Comparison of ENCODE assay signal across 10 cellular contexts in the genomic region with DNA sequence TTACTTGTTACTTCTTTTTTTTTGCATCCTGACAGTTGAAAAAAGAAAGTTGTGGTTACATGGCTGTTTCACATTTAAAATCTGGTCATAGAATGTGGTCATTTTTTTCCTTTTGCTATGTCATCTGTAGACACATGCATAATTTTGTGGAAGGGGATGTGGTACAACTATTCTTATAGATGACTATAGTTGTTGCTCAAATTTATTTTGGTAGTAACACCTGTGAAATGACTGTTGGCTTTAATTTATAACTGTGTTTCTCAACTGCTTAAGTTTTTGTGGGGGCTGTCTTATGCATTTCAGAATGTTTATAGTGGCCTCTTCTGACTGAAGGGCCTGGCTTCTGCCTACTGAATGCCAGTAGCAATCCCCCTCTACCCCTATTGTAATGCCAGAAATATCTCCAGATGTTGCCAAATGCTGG.
A peak's percentile ranks its signal among the peaks of the same experiment; 100 is the strongest.
DNase-seq lines count a peak whose midpoint lies in the region; ATAC-seq lines count a peak whose summit lies in the region.
"Had no signal": no experiment of that assay in that cellular context is flagged by ENCODE, and none has a peak within 500 bp of the region (broad histone marks: within the 10 kb centered on the region; RNA-seq: fewer than 3 reads in every experiment).

No MANE protein-coding gene starts in this region.

- H3K4me3 ChIP-seq in mesendoderm (ENCODE audit: low read length): no peak overlapping the region
- H3K4me3 ChIP-seq in GM23248: no peak overlapping the region
- H3K4me3 ChIP-seq: heart left ventricle, skin epidermis had no signal

- in situ Hi-C loops in GM23248 (cut with MboI): no loop called here

- no peaks in the 10 kb centered on the region for H4K20me1 ChIP-seq in GM23248 (ENCODE audit: insufficient read depth)

- H3K27ac ChIP-seq in mesendoderm (ENCODE audit: low read depth, low read length) (no peak overlapping the region), GM23248 (no peak overlapping the region)
- H3K27ac ChIP-seq: heart left ventricle, skin epidermis had no signal

- H3K79me2 ChIP-seq in mesendoderm (ENCODE audit: control insufficient read depth, insufficient read depth, low read length): no peaks in the 10 kb centered on the region
- no peaks in the 10 kb centered on the region for H3K79me2 ChIP-seq in GM23248 (ENCODE audit: insufficient read depth)

- H3K18ac ChIP-seq in mesendoderm (ENCODE audit: low read length): no peak overlapping the region

- H3K36me3 ChIP-seq in mesendoderm (ENCODE audit: control insufficient read depth, insufficient read depth, low read length) (peaks cover 5% of the 10 kb centered on the region), GM23248 (ENCODE audit: low read depth) (peaks cover 13% of the 10 kb centered on the region)

- H2BK5ac ChIP-seq in mesendoderm (ENCODE audit: low read length): no peak overlapping the region

- H4K8ac ChIP-seq in mesendoderm (ENCODE audit: low read depth, low read length): no peak overlapping the region

- H3K9ac ChIP-seq in mesendoderm (ENCODE audit: low read length): no peak overlapping the region
- H3K9ac ChIP-seq in GM23248: no peak overlapping the region

- H3K23ac ChIP-seq in mesendoderm (ENCODE audit: low read length): no peak overlapping the region

- no peaks in the 10 kb centered on the region for H3K9me2 ChIP-seq in GM23248 (ENCODE audit: insufficient read depth)

- intact Hi-C loops in sciatic nerve (cut with DNase I): no loop called here

- no peaks in the 10 kb centered on the region for H3K79me1 ChIP-seq in mesendoderm (ENCODE audit: low read length)

- no peaks in the 10 kb centered on the region for H3K9me3 ChIP-seq in GM23248 (ENCODE audit: low read depth)
- H3K9me3 ChIP-seq: heart left ventricle had no signal

- no peaks in the 10 kb centered on the region for H3F3A ChIP-seq in GM23248 (ENCODE audit: insufficient read depth)

- H2AK5ac ChIP-seq in mesendoderm (ENCODE audit: low read length): no peak overlapping the region

- peak; percentile 97 for ATAC-seq in GM19023 (IDR thresholded peaks at IDR 0.05; ENCODE audit: unreplicated experiment)
- ATAC-seq in HG02973 (IDR thresholded peaks at IDR 0.05; ENCODE audit: unreplicated experiment): peak; percentile 95
- ATAC-seq in sciatic nerve: no peak
- ATAC-seq: heart left ventricle had no signal

- no peak overlapping the region for H2BK120ac ChIP-seq in mesendoderm (ENCODE audit: low read depth, low read length)

- H4K5ac ChIP-seq in mesendoderm (ENCODE audit: low read length): no peak overlapping the region

- H3K4me1 ChIP-seq in mesendoderm (ENCODE audit: control insufficient read depth, low read depth, low read length): no peaks in the 10 kb centered on the region
- no peaks in the 10 kb centered on the region for H3K4me1 ChIP-seq in GM23248 (ENCODE audit: insufficient read depth)

- H3K27me3 ChIP-seq in mesendoderm (ENCODE audit: insufficient read depth, low read length, poor library complexity) (no peaks in the 10 kb centered on the region), GM23248 (replicated peaks; ENCODE audit: insufficient read depth) (no peaks in the 10 kb centered on the region)
- H3K27me3 ChIP-seq: heart left ventricle had no signal

- no peak overlapping the region for H2AFZ ChIP-seq in GM23248

- no peak overlapping the region for H3K4ac ChIP-seq in mesendoderm (ENCODE audit: low read depth, low read length)

- H2BK15ac ChIP-seq in mesendoderm (replicated peaks; ENCODE audit: low read depth): no peak overlapping the region

- DNase-seq in AML-193 (lab: John Stamatoyannopoulos, UW): peak; percentile 90 to 91
- peak; percentile 93 for DNase-seq in NOMO-1 treated with dmso at 0.1 percent for 144 hours (lab: John Stamatoyannopoulos, UW; ENCODE audit: unreplicated experiment)
- no peak for DNase-seq in mesendoderm
- DNase-seq in globus pallidus (ENCODE audit: low spot score): no peak
- no peak for DNase-seq in sciatic nerve (ENCODE audit: low spot score)
- DNase-seq in GM23248: no peak
- DNase-seq: heart left ventricle had no signal

- no peak overlapping the region for H3K56ac ChIP-seq in mesendoderm (ENCODE audit: low read length)

- H3K4me2 ChIP-seq in mesendoderm (ENCODE audit: low read length) (no peak overlapping the region), GM23248 (ENCODE audit: unreplicated experiment) (no peak overlapping the region)

Comparison
In these comparisons a context has a peak if more than half of its experiments do, and no peak if none do; other contexts are left out.
1. DNase-seq: peak in AML-193 (2 of 2) and NOMO-1 treated with dmso at 0.1 percent for 144 hours (single experiment); none in mesendoderm (single experiment), globus pallidus (single experiment), sciatic nerve (single experiment) and GM23248 (single experiment).